13 cellular contexts compared by ENCODE assay signal in the genomic region with DNA sequence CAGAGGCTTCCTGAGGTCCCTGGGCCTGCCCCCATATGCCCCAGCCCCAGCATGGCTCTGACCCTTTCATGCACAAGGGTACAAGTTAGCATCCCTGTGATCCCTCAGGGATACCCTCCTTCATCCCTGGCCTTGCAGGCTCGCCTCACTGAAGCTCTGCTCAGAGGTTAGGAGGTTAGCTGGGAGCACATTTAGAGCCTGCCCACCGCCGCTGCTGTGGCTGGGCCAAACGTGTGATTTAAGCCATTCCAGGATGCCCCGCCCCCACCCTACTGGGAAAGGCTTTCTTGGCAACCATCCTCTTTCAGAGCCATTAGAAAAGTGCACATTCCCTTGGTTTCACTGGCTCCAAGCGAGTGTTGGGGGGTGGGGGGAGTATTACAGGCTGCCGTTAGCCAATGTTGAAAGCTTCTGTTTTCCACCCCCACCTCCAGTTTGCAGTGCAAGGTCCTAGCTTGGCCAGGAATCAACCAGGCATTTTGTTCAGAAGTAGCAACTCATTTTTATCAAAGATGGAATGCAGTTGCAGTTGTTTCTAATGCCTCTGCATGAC. TPM values are rescaled to one million over a fixed set of nuclear protein-coding genes. Genes with fewer than 3 reads are reported as not detected.
DNase-seq lines count a peak whose midpoint lies in the region; ATAC-seq and TF ChIP-seq lines count a peak whose summit lies in the region.
"Had no signal": no experiment of that assay in that cellular context is flagged by ENCODE, and none has a peak within 500 bp of the region (broad histone marks: within the 10 kb centered on the region; RNA-seq: fewer than 3 reads in every experiment).

No MANE protein-coding gene starts in this region.

- H3K36me3 ChIP-seq in hepatocyte (replicated peaks; ENCODE audit: insufficient read depth, low read depth): no peaks in the 10 kb centered on the region
- no peaks in the 10 kb centered on the region for H3K36me3 ChIP-seq in ovary

- no peak for TF ChIP-seq CTCF in hepatocyte (IDR thresholded peaks at IDR 0.05; ENCODE audit: poor library complexity)
- TF ChIP-seq CTCF in ovary (IDR thresholded peaks at IDR 0.05): no peak

- no peak for ATAC-seq in GM18858 (IDR thresholded peaks at IDR 0.05; ENCODE audit: unreplicated experiment)
- ATAC-seq: naive thymus-derived CD4-positive, alpha-beta T cell; Panc1 had no signal

- TF ChIP-seq POLR2A in ovary (IDR thresholded peaks at IDR 0.05): no peak

- no peaks in the 10 kb centered on the region for H4K20me1 ChIP-seq in hepatocyte (ENCODE audit: insufficient read depth, poor library complexity, severe bottlenecking)

- H3K4me1 ChIP-seq in hepatocyte (ENCODE audit: insufficient read depth) (peaks cover 41% of the 10 kb centered on the region), ovary (ENCODE audit: insufficient read depth) (peaks cover 9% of the 10 kb centered on the region)

- H3K4me3 ChIP-seq in hepatocyte: peak overlapping the region; percentile 2
- no peak overlapping the region for H3K4me3 ChIP-seq in ovary

- H3K27ac ChIP-seq in hepatocyte (peak overlapping the region; percentile 96), ovary (no peak overlapping the region)

- H3K27me3 ChIP-seq in hepatocyte (no peaks in the 10 kb centered on the region), ovary (no peaks in the 10 kb centered on the region)

- peak overlapping the region; percentile 75 for H3K4me2 ChIP-seq in hepatocyte

- TF ChIP-seq EP300 in ovary (IDR thresholded peaks at IDR 0.05): no peak

- no peaks in the 10 kb centered on the region for H3K9me2 ChIP-seq in hepatocyte (replicated peaks; ENCODE audit: insufficient read depth)

- intact Hi-C loops in ovary (cut with DNase I): loop anchor here in 3 of 4 donors (5.0 to 10.0 kb wide), 5 partner anchors 55 to 345 kb away; no protein-coding TSS in a partner anchor

- H2AFZ ChIP-seq in hepatocyte: no peak overlapping the region

- 22% methylated on average over 7 of the region's 7 CpGs for WGBS in hepatocyte (ENCODE audit: low lambda C conversion rate, missing lambda C conversion rate)
- WGBS in ovary, 3 donors: 6 to 15% (median 11%) methylated on average over 7 of the region's 7 CpGs

- peak; percentile 32 for DNase-seq in GM03348 (ENCODE audit: low spot score)
- DNase-seq in NCI-H226: peak; percentile 66
- DNase-seq in hepatocyte (ENCODE audit: low spot score): peak; percentile 83
- peak; percentile 41 to 75 (median 60) for DNase-seq in ovary
- DNase-seq in effector CD4-positive, alpha-beta T cell: no peak
- DNase-seq in stimulated activated CD8-positive, alpha-beta memory T cell treated with anti-CD3 and anti-CD28 coated beads, Interleukin-4, amount 100 ng/mL, for 48 hours: no peak
- DNase-seq in EL: no peak
- DNase-seq: CD4-positive, alpha-beta T cell; IMR-90; naive thymus-derived CD4-positive, alpha-beta T cell; NCI-H2171 had no signal

- H3K79me2 ChIP-seq in hepatocyte: no peaks in the 10 kb centered on the region

- H3K9me3 ChIP-seq in hepatocyte (ENCODE audit: low read depth) (no peaks in the 10 kb centered on the region), ovary (no peaks in the 10 kb centered on the region)

RNA-seq across cellular contexts. Expression of gene HES1, which starts 6.3 kb away (rescaled TPM):
- 132 and 136 TPM in 2 replicates for total RNA-seq in hepatocyte
- 131 and 142 TPM in 2 replicates for polyA plus RNA-seq in hepatocyte
- 100 to 1,000 TPM in 1 of 7 donors, 10 to 100 TPM in 6; 16.7 to 116 (median 41.3) TPM for total RNA-seq in ovary
- 10 to 100 TPM; 18.5 to 35.0 TPM for polyA plus RNA-seq in ovary
- polyA plus RNA-seq: naive thymus-derived CD4-positive, alpha-beta T cell had no signal

Comparison
In these comparisons a context has a peak if more than half of its experiments do, and no peak if none do; other contexts are left out.
1. DNase-seq: peak in GM03348 (single experiment), NCI-H226 (single experiment), hepatocyte (single experiment) and ovary (5 of 5); none in effector CD4-positive, alpha-beta T cell (single experiment), stimulated activated CD8-positive, alpha-beta memory T cell treated with anti-CD3 and anti-CD28 coated beads, Interleukin-4, amount 100 ng/mL, for 48 hours (single experiment) and EL (single experiment).